8 cellular contexts compared by ENCODE assay signal in genomic region chr20:47304287-47304686, GRCh38. TPM values are rescaled to one million over a fixed set of nuclear protein-coding genes. Genes with fewer than 3 reads are reported as not detected.
A peak's percentile ranks its signal among the peaks of the same experiment; 100 is the strongest.
DNase-seq lines count a peak whose midpoint lies in the region; ATAC-seq and TF ChIP-seq lines count a peak whose summit lies in the region.

No MANE protein-coding gene starts in this region.

- DNase-seq in AG08396 (ENCODE audit: low spot score) (peak; percentile 18), colonic mucosa (peak; percentile 43), OCI-M2 (lab: John Stamatoyannopoulos, UW; ENCODE audit: unreplicated experiment) (no peak), Kasumi-1 (lab: John Stamatoyannopoulos, UW) (no peak), omental fat pad (ENCODE audit: low spot score) (no peak), NCI-H1048 (lab: John Stamatoyannopoulos, UW) (no peak)

- H3K9me3 ChIP-seq in colonic mucosa (no peaks in the 10 kb centered on the region), mucosa of stomach (ENCODE audit: control insufficient read depth, low read length) (no peaks in the 10 kb centered on the region)

- peak overlapping the region in 1 of 2 donors; percentile 68 for H3K9ac ChIP-seq in colonic mucosa (ENCODE audit: low read depth in 2 of 2, low read length in 2 of 2)
- peak overlapping the region; percentile 33 for H3K9ac ChIP-seq in mucosa of stomach (ENCODE audit: low read length)

- H3K27ac ChIP-seq in colonic mucosa: peak overlapping the region; percentile 23

- intact Hi-C loops in colonic mucosa (cut with DNase I): no loop called here

- peaks cover 11% of the 10 kb centered on the region for H3K4me1 ChIP-seq in colonic mucosa
- H3K4me1 ChIP-seq in mucosa of stomach (ENCODE audit: control insufficient read depth, insufficient read depth, low read length): peaks cover 15% of the 10 kb centered on the region

- H3K36me3 ChIP-seq in colonic mucosa (peaks cover 4% of the 10 kb centered on the region), mucosa of stomach (ENCODE audit: control insufficient read depth, insufficient read depth, low read length) (peaks cover 15% of the 10 kb centered on the region)

- ATAC-seq in omental fat pad (ENCODE audit: low FRiP score): no peak

- no peaks in the 10 kb centered on the region for H3K27me3 ChIP-seq in colonic mucosa
- H3K27me3 ChIP-seq in mucosa of stomach (ENCODE audit: control insufficient read depth, insufficient read depth, low read length): no peaks in the 10 kb centered on the region

- H3K4me3 ChIP-seq in colonic mucosa (no peak overlapping the region), mucosa of stomach (ENCODE audit: low read length) (no peak overlapping the region)

- TF ChIP-seq CTCF in LNCAP (IDR thresholded peaks at IDR 0.05) (peak; percentile 19; the same call in 1 of the 2 replicates), colonic mucosa (IDR thresholded peaks at IDR 0.05) (peak; percentile 33), omental fat pad (IDR thresholded peaks at IDR 0.05) (no peak)

RNA-seq across cellular contexts. Expression of gene ZMYND8, which starts 52.2 kb away (rescaled TPM):
- total RNA-seq in colonic mucosa (10 to 100 TPM; 45.4 to 53.1 TPM), omental fat pad (10 to 100 TPM; 22.7 to 44.5 (median 28.6) TPM)

Comparison
In these comparisons a context has a peak if more than half of its experiments do, and no peak if none do; other contexts are left out.
1. DNase-seq: peak in AG08396 (single experiment) and colonic mucosa (single experiment); none in OCI-M2 (single experiment), Kasumi-1 (0 of 2), omental fat pad (single experiment) and NCI-H1048 (single experiment).
2. CTCF ChIP-seq: peak in LNCAP (single experiment) and colonic mucosa (single experiment); none in omental fat pad (0 of 3).